Comparison of ENCODE assay signal across 1 cellular context in the genomic region with DNA sequence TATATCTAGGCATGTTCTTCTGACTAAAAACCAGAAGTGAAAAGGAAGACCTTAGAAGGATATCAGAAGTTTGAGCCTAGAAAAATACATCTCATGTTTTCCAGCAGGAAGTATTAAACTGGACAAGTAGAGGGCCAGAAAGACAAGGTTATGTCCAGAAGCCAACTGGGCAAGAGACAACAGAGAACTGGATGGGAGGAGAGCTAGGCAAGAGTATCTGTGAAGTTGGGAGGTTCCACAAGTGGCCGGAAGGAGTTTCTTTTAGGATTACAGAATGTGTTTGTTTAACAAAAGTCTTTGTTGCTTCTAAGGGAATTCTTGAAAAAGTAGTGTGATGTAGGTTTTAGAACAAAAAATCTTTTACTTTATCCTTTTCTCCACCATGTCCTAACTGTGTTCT.
TF ChIP-seq lines count a peak whose summit lies in the region.

No MANE protein-coding gene starts in this region.

TF ChIP-seq in GM23338, 12 proteins besides CTCF, POLR2A, EP300 and RAD21 (continued from another document):
- TF ChIP-seq NANOG (IDR thresholded peaks at IDR 0.05; ENCODE audit: borderline replicate concordance) (no peak), EZH2phosphoT487 (IDR thresholded peaks at IDR 0.05; ENCODE audit: unreplicated experiment) (no peak), EZH2 (IDR thresholded peaks at IDR 0.05; ENCODE audit: low read depth, unreplicated experiment) (no peak), STAT1 (IDR thresholded peaks at IDR 0.05; ENCODE audit: unreplicated experiment) (no peak)
- TF ChIP-seq, protein P1, sequence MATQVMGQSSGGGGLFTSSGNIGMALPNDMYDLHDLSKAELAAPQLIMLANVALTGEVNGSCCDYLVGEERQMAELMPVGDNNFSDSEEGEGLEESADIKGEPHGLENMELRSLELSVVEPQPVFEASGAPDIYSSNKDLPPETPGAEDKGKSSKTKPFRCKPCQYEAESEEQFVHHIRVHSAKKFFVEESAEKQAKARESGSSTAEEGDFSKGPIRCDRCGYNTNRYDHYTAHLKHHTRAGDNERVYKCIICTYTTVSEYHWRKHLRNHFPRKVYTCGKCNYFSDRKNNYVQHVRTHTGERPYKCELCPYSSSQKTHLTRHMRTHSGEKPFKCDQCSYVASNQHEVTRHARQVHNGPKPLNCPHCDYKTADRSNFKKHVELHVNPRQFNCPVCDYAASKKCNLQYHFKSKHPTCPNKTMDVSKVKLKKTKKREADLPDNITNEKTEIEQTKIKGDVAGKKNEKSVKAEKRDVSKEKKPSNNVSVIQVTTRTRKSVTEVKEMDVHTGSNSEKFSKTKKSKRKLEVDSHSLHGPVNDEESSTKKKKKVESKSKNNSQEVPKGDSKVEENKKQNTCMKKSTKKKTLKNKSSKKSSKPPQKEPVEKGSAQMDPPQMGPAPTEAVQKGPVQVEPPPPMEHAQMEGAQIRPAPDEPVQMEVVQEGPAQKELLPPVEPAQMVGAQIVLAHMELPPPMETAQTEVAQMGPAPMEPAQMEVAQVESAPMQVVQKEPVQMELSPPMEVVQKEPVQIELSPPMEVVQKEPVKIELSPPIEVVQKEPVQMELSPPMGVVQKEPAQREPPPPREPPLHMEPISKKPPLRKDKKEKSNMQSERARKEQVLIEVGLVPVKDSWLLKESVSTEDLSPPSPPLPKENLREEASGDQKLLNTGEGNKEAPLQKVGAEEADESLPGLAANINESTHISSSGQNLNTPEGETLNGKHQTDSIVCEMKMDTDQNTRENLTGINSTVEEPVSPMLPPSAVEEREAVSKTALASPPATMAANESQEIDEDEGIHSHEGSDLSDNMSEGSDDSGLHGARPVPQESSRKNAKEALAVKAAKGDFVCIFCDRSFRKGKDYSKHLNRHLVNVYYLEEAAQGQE (IDR thresholded peaks at IDR 0.05; ENCODE audit: unreplicated experiment), result no peak
